14 cellular contexts compared by ENCODE assay signal in genomic region chr5:7910738-7911428, GRCh38. TPM values are rescaled to one million over a fixed set of nuclear protein-coding genes. Genes with fewer than 3 reads are reported as not detected.
DNase-seq lines count a peak whose midpoint lies in the region; ATAC-seq and TF ChIP-seq lines count a peak whose summit lies in the region.
"Had no signal": no experiment of that assay in that cellular context is flagged by ENCODE, and none has a peak within 500 bp of the region (broad histone marks: within the 10 kb centered on the region; RNA-seq: fewer than 3 reads in every experiment).

No MANE protein-coding gene starts in this region.

- peaks cover 3% of the 10 kb centered on the region; the same call in 1 of the 2 replicates for H3K9me2 ChIP-seq in GM23338 (ENCODE audit: insufficient read depth)

- no peak overlapping the region for H3K4me3 ChIP-seq in GM23338
- H3K4me3 ChIP-seq: SK-N-MC had no signal

- H3K27me3 ChIP-seq in GM23338 (ENCODE audit: insufficient read depth), result no peaks in the 10 kb centered on the region

- no peaks in the 10 kb centered on the region for H4K20me1 ChIP-seq in GM23338 (replicated peaks; ENCODE audit: insufficient read depth)

- no peak for TF ChIP-seq CTCF in GM23338 (conservative IDR thresholded peaks at IDR 0.05; ENCODE audit: low read depth in 2 of 2)

- no peaks in the 10 kb centered on the region for H3K4me1 ChIP-seq in GM23338 (ENCODE audit: insufficient read depth)

- H3K4me3 Mint-ChIP-seq in GM23338, result no peak overlapping the region

- peak; percentile 11 for DNase-seq in NCI-H446 treated with DMSO at 0.1 percent for 48 hours (lab: John Stamatoyannopoulos, UW)
- DNase-seq in SHP77 treated with DMSO at 0.1 percent for 48 hours (lab: John Stamatoyannopoulos, UW), result no peak
- no peak for DNase-seq in RPMI8226
- DNase-seq in GM23338 (ENCODE audit: low spot score), result no peak
- DNase-seq in AG08396 (ENCODE audit: low spot score), result no peak
- DNase-seq: activated naive CD4-positive, alpha-beta T cell treated with anti-CD3 and anti-CD28 coated beads, Interleukin-2, amount 50 U/mL, for 16 hours; DMS79 treated with DMSO at 0.1 percent for 48 hours; NCI-H2029 had no signal

- H3F3A ChIP-seq in GM23338 (replicated peaks; ENCODE audit: low read depth), result no peaks in the 10 kb centered on the region

- no peak overlapping the region for H3K27ac ChIP-seq in GM23338 (ENCODE audit: low read depth)
- H3K27ac ChIP-seq: KMS-11, SK-N-MC had no signal

- H3K4me1 Mint-ChIP-seq in GM23338, result no peaks in the 10 kb centered on the region

- peaks cover 42% of the 10 kb centered on the region for H3K9me3 Mint-ChIP-seq in GM23338

- H3K36me3 ChIP-seq in GM23338 (ENCODE audit: insufficient read depth), result peaks cover 4% of the 10 kb centered on the region; the same call in 1 of the 2 replicates

- no peak overlapping the region for H3K27ac Mint-ChIP-seq in GM23338

- peaks cover 2% of the 10 kb centered on the region for H3K27me3 Mint-ChIP-seq in GM23338 (ENCODE audit: insufficient read depth, low read depth, poor library complexity)

- ATAC-seq in GM18858 (IDR thresholded peaks at IDR 0.05; ENCODE audit: unreplicated experiment) (peak; percentile 74), GM21515 (IDR thresholded peaks at IDR 0.05; ENCODE audit: unreplicated experiment) (peak; percentile 80), HG03066 (IDR thresholded peaks at IDR 0.05; ENCODE audit: low read depth, unreplicated experiment) (peak; percentile 58), GM23338 (no peak)

- peaks cover 52% of the 10 kb centered on the region for H3K36me3 Mint-ChIP-seq in GM23338 (ENCODE audit: low read depth)

- H3K4me2 ChIP-seq in GM23338, result no peak overlapping the region
- H3K4me2 ChIP-seq: KMS-11 had no signal

- H3K79me2 ChIP-seq in GM23338 (replicated peaks; ENCODE audit: insufficient read depth), result no peaks in the 10 kb centered on the region

- H2AFZ ChIP-seq in GM23338, result no peak overlapping the region

TF ChIP-seq in GM23338, 12 proteins besides CTCF, POLR2A, EP300 and RAD21 (continues in another document):
- TF ChIP-seq STAT1 (IDR thresholded peaks at IDR 0.05; ENCODE audit: unreplicated experiment) (no peak), POLR2AphosphoS5 (IDR thresholded peaks at IDR 0.05; ENCODE audit: low read depth) (no peak), EZH2 (IDR thresholded peaks at IDR 0.05; ENCODE audit: low read depth, unreplicated experiment) (no peak), EZH2phosphoT487 (IDR thresholded peaks at IDR 0.05; ENCODE audit: unreplicated experiment) (no peak), ZNF462 (CRISPR knock-in tag; IDR thresholded peaks at IDR 0.05) (no peak), ZNF331 (CRISPR knock-in tag; IDR thresholded peaks at IDR 0.05; ENCODE audit: low read depth) (no peak), CREB1 (CRISPR knock-in tag; IDR thresholded peaks at IDR 0.05; ENCODE audit: low read depth) (no peak), ZNF114 (CRISPR knock-in tag; IDR thresholded peaks at IDR 0.05) (no peak), ETS1 (IDR thresholded peaks at IDR 0.05) (no peak), JUNB (IDR thresholded peaks at IDR 0.05; ENCODE audit: unreplicated experiment) (no peak)

RNA-seq across cellular contexts. Expression of gene MTRR, which starts 41.9 kb away (rescaled TPM):
- total RNA-seq in GM23338 (2014; rRNA removed; shearing (Covaris generic)), result 39.7 and 55.9 TPM in 2 replicates
- 11.6 and 16.5 TPM in 2 replicates for polyA plus RNA-seq in GM23338 (2016; fragmentation: Nextera tagmentation; extraction: Ambion mirVana)

RNA-seq across cellular contexts. Expression of gene FASTKD3, which starts 42.1 kb away (rescaled TPM):
- 11.8 and 13.5 TPM in 2 replicates for total RNA-seq in GM23338 (2014; rRNA removed; shearing (Covaris generic))
- 10.8 and 12.2 TPM in 2 replicates for polyA plus RNA-seq in GM23338 (2016; fragmentation: Nextera tagmentation; extraction: Ambion mirVana)

RNA-seq across cellular contexts. Expression of gene CFAP90, which starts 60.0 kb away (rescaled TPM):
- 0.10 and 3.5 TPM in 2 replicates for total RNA-seq in GM23338 (2014; rRNA removed; shearing (Covaris generic))
- 1.0 and 1.3 TPM in 2 replicates for polyA plus RNA-seq in GM23338 (2016; fragmentation: Nextera tagmentation; extraction: Ambion mirVana)
- total RNA-seq: cardiac septum had no signal
